In the genomic region with DNA sequence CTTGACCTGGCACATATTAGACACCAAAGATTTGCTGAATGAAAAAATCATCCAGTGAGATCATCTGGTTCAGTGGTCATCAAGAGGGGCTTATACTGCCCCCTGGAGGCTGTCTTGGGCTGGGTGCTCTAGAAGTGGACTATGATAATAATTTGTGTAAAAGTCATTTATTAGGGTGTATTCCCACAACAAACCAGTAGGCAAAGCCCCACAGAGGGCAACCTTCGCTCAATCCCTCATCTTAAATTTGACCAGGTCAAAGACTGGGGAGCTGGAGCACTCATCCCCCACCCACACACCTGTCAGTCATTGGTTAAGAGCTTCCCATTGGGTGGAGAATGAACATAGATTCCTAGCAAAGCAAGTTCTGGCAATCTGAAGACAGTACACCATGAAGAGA, we compare ENCODE assay signal across 9 cellular contexts. TPM values are rescaled to one million over a fixed set of nuclear protein-coding genes. Genes with fewer than 3 reads are reported as not detected.
DNase-seq lines count a peak whose midpoint lies in the region; ATAC-seq and TF ChIP-seq lines count a peak whose summit lies in the region.
"Had no signal": no experiment of that assay in that cellular context is flagged by ENCODE, and none has a peak within 500 bp of the region (broad histone marks: within the 10 kb centered on the region; RNA-seq: fewer than 3 reads in every experiment).

No MANE protein-coding gene starts in this region.

- intact Hi-C loops in Panc1 (cut with micrococcal nuclease; ENCODE audit: unreplicated experiment) = no loop called here

- H3K4me1 Mint-ChIP-seq in type B pancreatic cell (ENCODE audit: unreplicated experiment) = no peaks in the 10 kb centered on the region

- no peak overlapping the region for H3K4me3 Mint-ChIP-seq in type B pancreatic cell
- H3K4me3 Mint-ChIP-seq: stimulated activated naive CD8-positive, alpha-beta T cell treated with anti-CD3 and anti-CD28 coated beads, Interleukin-15, Interleukin-2, amounts not matched to agents 100 ng/mL and 50 ng/mL, for 24 hours had no signal

- POLR2A ChIA-PET in AG04450 (lab: Yijun Ruan, JAX) = no interaction called here
- POLR2A ChIA-PET in GM10248 (lab: Yijun Ruan, JAX) = no interaction called here
- POLR2A ChIA-PET in Panc1 (lab: Charles Lee) = no interaction called here

- H3K4me1 ChIP-seq in Panc1 (ENCODE audit: control insufficient read depth, insufficient read depth, low read length) = peaks cover 3% of the 10 kb centered on the region; the same call in 1 of the 2 replicates

- no peaks in the 10 kb centered on the region for H3K36me3 Mint-ChIP-seq in type B pancreatic cell

- H3K9me3 Mint-ChIP-seq in type B pancreatic cell = no peaks in the 10 kb centered on the region
- H3K9me3 Mint-ChIP-seq: stimulated activated naive CD8-positive, alpha-beta T cell treated with anti-CD3 and anti-CD28 coated beads, Interleukin-15, Interleukin-2, amounts not matched to agents 100 ng/mL and 50 ng/mL, for 24 hours had no signal

- H3K27ac ChIP-seq in AG04450 (ENCODE audit: low read depth, low read length) (no peak overlapping the region), Panc1 (ENCODE audit: low read length) (no peak overlapping the region)

- H3K27me3 Mint-ChIP-seq in type B pancreatic cell = peaks cover 52% of the 10 kb centered on the region

- ATAC-seq in Panc1 = no peak
- ATAC-seq in HG03378 (IDR thresholded peaks at IDR 0.05; ENCODE audit: unreplicated experiment) = no peak

- in situ Hi-C loops in Panc1 (cut with HindIII; ENCODE audit: low pct_unique_long_range_greater_than_20kb, low sequenced_read_pairs) = no loop called here

- H3K27me3 ChIP-seq in AG04450 (ENCODE audit: control insufficient read depth, insufficient read depth, low read length) (no peaks in the 10 kb centered on the region), Panc1 (ENCODE audit: control insufficient read depth, insufficient read depth, low read length) (no peaks in the 10 kb centered on the region; the same call in 1 of the 2 replicates)

- CTCF ChIA-PET in AG04450 (lab: Charles Lee) (no interaction called here), GM10248 (lab: Yijun Ruan, JAX) (interaction anchor here (0.7 to 1.8 kb wide), 11 partner anchors 9 to 504 kb away, joined by 3 to 5 read pairs (median 3); a partner anchor contains a TSS), Panc1 (lab: Charles Lee) (interaction anchor here (0.6 kb wide), 2 partner anchors 38 to 215 kb away, joined by 3 to 9 read pairs; no protein-coding TSS in a partner anchor)

- no peak for DNase-seq in AG04450 (ENCODE audit: low read depth, low spot score)
- peak; percentile 45 for DNase-seq in GM10248 (ENCODE audit: extremely low spot score)
- no peak for DNase-seq in Panc1 (ENCODE audit: low read depth, low spot score)
- peak; percentile 10 for DNase-seq in fibroblast of the conjunctiva (ENCODE audit: low read depth)
- DNase-seq in type B pancreatic cell (ENCODE audit: extremely low spot score, unreplicated experiment) = no peak
- DNase-seq in hypothalamus (lab: John Stamatoyannopoulos, UW) = no peak
- DNase-seq in central memory CD4-positive, alpha-beta T cell = no peak

- no peak overlapping the region for H3K4me3 ChIP-seq in AG04450 (ENCODE audit: low read depth, low read length)
- H3K4me3 ChIP-seq in Panc1 (ENCODE audit: low read depth in 2 of 2, low read length in 2 of 2) = no peak overlapping the region

- no TSS peak for BruUV-seq in Panc1 (replicated peaks; lab: Mats Ljungman, UMichigan)

- H3K9me3 ChIP-seq in AG04450 (ENCODE audit: control insufficient read depth, insufficient read depth, low read length) (no peaks in the 10 kb centered on the region), Panc1 (ENCODE audit: control insufficient read depth, insufficient read depth, low read depth, low read length) (no peaks in the 10 kb centered on the region)

- no peak overlapping the region for H3K27ac Mint-ChIP-seq in type B pancreatic cell
- H3K27ac Mint-ChIP-seq: stimulated activated naive CD8-positive, alpha-beta T cell treated with anti-CD3 and anti-CD28 coated beads, Interleukin-15, Interleukin-2, amounts not matched to agents 100 ng/mL and 50 ng/mL, for 24 hours had no signal

- TF ChIP-seq CTCF in AG04450 (IDR thresholded peaks at IDR 0.05; ENCODE audit: low read depth, low read length) (peak; percentile 50), GM10248 (IDR thresholded peaks at IDR 0.05; ENCODE audit: control extremely low read depth, extremely low read depth, low read depth, missing control alignments) (peak; percentile 47), Panc1 (IDR thresholded peaks at IDR 0.05) (peak; percentile 75), type B pancreatic cell (conservative IDR thresholded peaks at IDR 0.05) (peak; percentile 77)

- no peaks in the 10 kb centered on the region for H3K36me3 ChIP-seq in Panc1 (ENCODE audit: control insufficient read depth, insufficient read depth, low read length)

RNA-seq across cellular contexts. Expression of a gene that starts 20.0 kb away (rescaled TPM):
- polyA plus RNA-seq in AG04450 (2011; rRNA removed) = 1.4 and 2.9 TPM in 2 replicates
- 5.9 and 6.3 TPM in 2 replicates for polyA minus RNA-seq in AG04450 (2011; rRNA and poly(A)+ RNA removed)
- total RNA-seq in Panc1 (2021; ENCODE audit: unreplicated experiment) (10.1 TPM), type B pancreatic cell (ENCODE audit: low replicate concordance) (4.7 and 4.9 TPM in 2 replicates)
- polyA plus RNA-seq in Panc1 (2012; ENCODE audit: insufficient read length) = 13.3 TPM

Comparison
In these comparisons a context has a peak if more than half of its experiments do, and no peak if none do; other contexts are left out.
1. DNase-seq: peak in GM10248 (single experiment) and fibroblast of the conjunctiva (single experiment); none in AG04450 (single experiment), Panc1 (single experiment), type B pancreatic cell (single experiment), hypothalamus (0 of 51) and central memory CD4-positive, alpha-beta T cell (single experiment).
2. Peak in every context shown above with its lines, with median percentiles within 50 percentile points of each other: CTCF ChIP-seq.